20 cellular contexts compared by ENCODE assay signal in the genomic region with DNA sequence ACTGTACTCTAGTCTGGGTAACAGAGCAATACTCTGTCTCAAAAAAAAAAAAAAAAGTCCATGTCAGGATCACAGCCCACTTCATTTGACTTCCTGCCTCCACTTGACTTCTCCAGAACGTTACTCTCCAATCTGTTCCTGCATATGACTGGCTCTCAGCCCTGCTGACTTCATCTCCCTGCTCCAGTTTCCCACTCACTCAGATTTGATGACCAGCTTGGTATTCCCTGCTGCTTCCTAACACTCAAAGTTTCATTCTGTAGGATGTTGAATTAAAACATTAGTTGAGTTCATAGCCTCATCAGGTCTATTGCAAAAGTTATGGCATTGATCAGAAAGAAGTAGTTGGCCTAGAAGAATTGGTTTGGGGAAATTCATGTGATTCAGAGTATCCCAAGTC. TPM values are rescaled to one million over a fixed set of nuclear protein-coding genes. Genes with fewer than 3 reads are reported as not detected.
DNase-seq lines count a peak whose midpoint lies in the region; ATAC-seq and TF ChIP-seq lines count a peak whose summit lies in the region.
"Had no signal": no experiment of that assay in that cellular context is flagged by ENCODE, and none has a peak within 500 bp of the region (broad histone marks: within the 10 kb centered on the region; RNA-seq: fewer than 3 reads in every experiment).

No MANE protein-coding gene starts in this region.

- no peak for TF ChIP-seq EP300 in SK-N-SH (IDR thresholded peaks at IDR 0.05; ENCODE audit: borderline replicate concordance in 1 of 2, low read depth in 1 of 2, low read length in 1 of 2)

- no peak for DNase-seq in SK-N-SH
- peak; percentile 65 for DNase-seq in IMR-90
- DNase-seq in left lung: no peak
- DNase-seq in NCI-H446 treated with DMSO at 0.1 percent for 48 hours (lab: John Stamatoyannopoulos, UW): no peak
- no peak for DNase-seq in foreskin keratinocyte
- DNase-seq in stimulated activated CD4-positive, alpha-beta T cell treated with anti-CD3 and anti-CD28 coated beads, Interleukin-2, amount 100 ng/mL, for 24 hours: no peak
- DNase-seq: GF-D8, KBM-7, NCI-H1105 treated with DMSO at 0.1 percent for 48 hours, NCI-H187 treated with DMSO at 0.1 percent for 48 hours, NCI-H2171 treated with DMSO at 0.1 percent for 48 hours, NCI-H446, NCI-H82, OCI-M1, Right ventricle myocardium superior, T-cell had no signal

- H3K9ac ChIP-seq in SK-N-SH (no peak overlapping the region), IMR-90 (ENCODE audit: low read depth, low read length) (no peak overlapping the region)

- H2BK5ac ChIP-seq in IMR-90 (ENCODE audit: low read depth, low read length, poor library complexity, severe bottlenecking): peak overlapping the region; percentile 59

- H3K27me3 ChIP-seq in SK-N-SH (ENCODE audit: insufficient read depth) (no peaks in the 10 kb centered on the region), IMR-90 (ENCODE audit: control insufficient read depth, insufficient read depth, low read length) (no peaks in the 10 kb centered on the region), left lung (no peaks in the 10 kb centered on the region), foreskin keratinocyte (no peaks in the 10 kb centered on the region)

- H3K36me3 ChIP-seq in SK-N-SH (replicated peaks in 1 of 2; ENCODE audit: control insufficient read depth in 1 of 2, insufficient read depth in 2 of 2, low read length in 1 of 2) (no peaks in the 10 kb centered on the region), IMR-90 (ENCODE audit: control insufficient read depth, insufficient read depth, low read length) (no peaks in the 10 kb centered on the region), left lung (no peaks in the 10 kb centered on the region)

- no TSS peak for BruUV-seq in IMR-90 (replicated peaks; lab: Mats Ljungman, UMichigan)

- H3K18ac ChIP-seq in IMR-90 (ENCODE audit: low read depth, low read length): peak overlapping the region; percentile 76; the same call in 1 of the 2 replicates

- H3F3A ChIP-seq in SK-N-SH (replicated peaks; ENCODE audit: insufficient read depth): peaks cover 9% of the 10 kb centered on the region

- CTCF ChIA-PET in SK-N-SH (lab: Yijun Ruan, JAX) (no interaction called here), IMR-90 (lab: Yijun Ruan, JAX) (interaction anchor here (0.6 kb wide), 2 partner anchors 119 to 262 kb away, joined by 3 to 4 read pairs; no protein-coding TSS in a partner anchor)

- H2BK120ac ChIP-seq in IMR-90 (ENCODE audit: low read depth, low read length): peak overlapping the region; percentile 77; the same call in 1 of the 2 replicates

- peak overlapping the region; percentile 76; the same call in 1 of the 2 replicates for H2BK20ac ChIP-seq in IMR-90 (ENCODE audit: low read depth, low read length)

- peak overlapping the region; percentile 75; the same call in 1 of the 2 replicates for H3K4ac ChIP-seq in IMR-90 (ENCODE audit: low read depth, low read length)

- no peak overlapping the region for H3K14ac ChIP-seq in IMR-90 (replicated peaks; ENCODE audit: low read depth, low read length)

- H3K4me3 ChIP-seq in SK-N-SH (ENCODE audit: low read depth in 2 of 2, low read length in 1 of 2) (no peak overlapping the region), IMR-90 (ENCODE audit: insufficient read depth, low read depth, low read length) (no peak overlapping the region), left lung (no peak overlapping the region)
- H3K4me3 ChIP-seq: A549, SK-N-MC had no signal

- H4K8ac ChIP-seq in IMR-90 (ENCODE audit: low read depth in 2 of 2, low read length in 2 of 2): peak overlapping the region in 1 of 2 experiments; percentile 19; a peak in 2 of 4 replicates

- H3K79me2 ChIP-seq in SK-N-SH (ENCODE audit: insufficient read depth): no peaks in the 10 kb centered on the region

- peak overlapping the region; percentile 61; the same call in 1 of the 2 replicates for H4K91ac ChIP-seq in IMR-90 (ENCODE audit: insufficient read depth, low read depth, low read length)

- H3K27ac ChIP-seq in SK-N-SH (ENCODE audit: low read depth in 2 of 2, low read length in 1 of 2) (no peak overlapping the region; a peak in 1 of 4 replicates), IMR-90 (ENCODE audit: insufficient read depth, low read length) (no peak overlapping the region), left lung (no peak overlapping the region), foreskin keratinocyte (no peak overlapping the region)
- H3K27ac ChIP-seq: A549, C4-2B, SK-N-MC had no signal

- no peak for TF ChIP-seq POLR2A in IMR-90 (IDR thresholded peaks at IDR 0.05; ENCODE audit: low read depth, low read length)

- dilution Hi-C loops in IMR-90 (cut with HindIII; ENCODE audit: low sequenced_read_pairs, unreplicated experiment): no loop called here

- H3K9me2 ChIP-seq in SK-N-SH: no peaks in the 10 kb centered on the region

- H3K23ac ChIP-seq in IMR-90 (ENCODE audit: low read depth, low read length): no peak overlapping the region

- no peak overlapping the region for H3K4me2 ChIP-seq in SK-N-SH
- H3K4me2 ChIP-seq in IMR-90 (ENCODE audit: low read depth, low read length): no peak overlapping the region
- H3K4me2 ChIP-seq: A549 had no signal

- in situ Hi-C loops in IMR-90 (cut with MboI; ENCODE audit: low sequenced_read_pairs): loop anchor here (10.0 kb wide), 1 partner anchor 126 kb away; no protein-coding TSS in a partner anchor

- H3K9me1 ChIP-seq in IMR-90 (ENCODE audit: insufficient read depth, low read length): peaks cover 9% of the 10 kb centered on the region

- TF ChIP-seq RAD21 in SK-N-SH (IDR thresholded peaks at IDR 0.05; ENCODE audit: low read length) (no peak), IMR-90 (IDR thresholded peaks at IDR 0.05; ENCODE audit: low read length) (no peak)

- peak overlapping the region; percentile 63 for H2AK5ac ChIP-seq in IMR-90 (ENCODE audit: low read depth, low read length)

- POLR2A ChIA-PET in SK-N-SH (lab: Yijun Ruan, JAX): interaction anchor here (0.6 kb wide), 1 partner anchor 128 kb away, joined by 3 read pairs; no protein-coding TSS in a partner anchor
- POLR2A ChIA-PET in IMR-90 (lab: Charles Lee; ENCODE audit: unreplicated experiment): no interaction called here

- H3K56ac ChIP-seq in IMR-90 (ENCODE audit: extremely low read depth, insufficient read depth, low read length): no peak overlapping the region

- 95% methylated on average over 1 of the region's 1 CpG for WGBS in SK-N-SH (ENCODE audit: low lambda C conversion rate)
- no CpG with 5 or more reads among the region's 1 CpG for WGBS in IMR-90 (ENCODE audit: extremely low coverage in 2 of 2, insufficient read length in 1 of 2), 2 experiments

- H2AK9ac ChIP-seq in IMR-90 (replicated peaks; ENCODE audit: low read depth, low read length, poor library complexity): no peak overlapping the region

- H3K4me1 ChIP-seq in SK-N-SH (ENCODE audit: control insufficient read depth in 1 of 2, insufficient read depth in 2 of 2, low read depth in 1 of 2, low read length in 1 of 2) (no peaks in the 10 kb centered on the region; a peak in 1 of 4 replicates), IMR-90 (ENCODE audit: control insufficient read depth, insufficient read depth, low read length) (peaks cover 12% of the 10 kb centered on the region), left lung (peaks cover 0 to 28% of the 10 kb centered on the region in 2 donors), foreskin keratinocyte (peaks cover 14% of the 10 kb centered on the region)

- peak overlapping the region; percentile 77; the same call in 1 of the 2 replicates for H4K5ac ChIP-seq in IMR-90 (ENCODE audit: low read depth, low read length)

- peak overlapping the region; percentile 76; the same call in 2 of the 3 replicates for H2BK15ac ChIP-seq in IMR-90 (ENCODE audit: low read depth, low read length)

- no peaks in the 10 kb centered on the region for H3K9me3 ChIP-seq in SK-N-SH
- H3K9me3 ChIP-seq in IMR-90 (ENCODE audit: control insufficient read depth, insufficient read depth, low read length): no peaks in the 10 kb centered on the region
- no peaks in the 10 kb centered on the region for H3K9me3 ChIP-seq in left lung
- H3K9me3 ChIP-seq: A549 had no signal

- TF ChIP-seq CTCF in SK-N-SH (IDR thresholded peaks at IDR 0.05) (no peak), IMR-90 (conservative IDR thresholded peaks at IDR 0.05; ENCODE audit: low read depth, low read length) (no peak), left lung (IDR thresholded peaks at IDR 0.05) (no peak), foreskin keratinocyte (conservative IDR thresholded peaks at IDR 0.05) (no peak)

- no peak for ATAC-seq in SK-N-SH treated with all-trans-retinoic acid at 6 μM for 48 hours
- peak; percentile 15; the same call in 1 of the 2 replicates for ATAC-seq in IMR-90 (ENCODE audit: low read depth)
- ATAC-seq in left lung: peak; percentile 22
- no peak for ATAC-seq in foreskin keratinocyte
- ATAC-seq: A549, T-cell had no signal

- H4K20me1 ChIP-seq in SK-N-SH (ENCODE audit: insufficient read depth): no peaks in the 10 kb centered on the region
- H4K20me1 ChIP-seq in IMR-90 (ENCODE audit: insufficient read depth, low read length): no peaks in the 10 kb centered on the region

- H2AFZ ChIP-seq in SK-N-SH (ENCODE audit: low read depth) (0 out of 2 replicates have a peak overlapping the region, but pooled peaks have one; percentile 13), IMR-90 (replicated peaks; ENCODE audit: low read length, poor library complexity) (peak overlapping the region; percentile 39)

- intact Hi-C loops in IMR-90 (cut with micrococcal nuclease): loop anchor here (5.0 kb wide), 1 partner anchor 123 kb away; no protein-coding TSS in a partner anchor
- intact Hi-C loops in left lung (cut with DNase I): no loop called here

- H3K79me1 ChIP-seq in IMR-90 (ENCODE audit: low read depth in 1 of 2, low read length in 2 of 2): peaks cover 0 to 4% of the 10 kb centered on the region in 2 experiments; a peak in 1 of 4 replicates

TF ChIP-seq in SK-N-SH treated with all-trans-retinoic acid at 6 μM for 48 hours, 23 proteins besides CTCF, POLR2A, EP300 and RAD21 (continues in another document):
- TF ChIP-seq ZC3H10 (CRISPR knock-in tag; IDR thresholded peaks at IDR 0.05): no peak

TF ChIP-seq in IMR-90, 13 proteins besides CTCF, POLR2A, EP300 and RAD21 (continues in another document):
- TF ChIP-seq BHLHE40 (IDR thresholded peaks at IDR 0.05; ENCODE audit: low read depth, low read length) (no peak), SMC3 (IDR thresholded peaks at IDR 0.05; ENCODE audit: low read depth, low read length) (no peak), FOS (IDR thresholded peaks at IDR 0.05; ENCODE audit: low read depth, low read length) (no peak), NFE2L2 (IDR thresholded peaks at IDR 0.05; ENCODE audit: low read depth, low read length) (no peak), RFX5 (IDR thresholded peaks at IDR 0.05; ENCODE audit: low read depth, low read length) (no peak)

RNA-seq across cellular contexts. Expression of a gene that starts 52.3 kb away (rescaled TPM):
- polyA plus RNA-seq in SK-N-SH (2012; rRNA removed) (20.0 and 29.6 TPM in 2 replicates), IMR-90 (2012; rRNA removed) (70.8 and 84.2 TPM in 2 replicates), foreskin keratinocyte (10.6 and 15.7 TPM in 2 replicates)
- 31.2 and 41.5 TPM in 2 replicates for polyA plus RNA-seq in SK-N-SH (2012; cell fraction: cytosol; rRNA removed)
- polyA plus RNA-seq in SK-N-SH (2012; cell fraction: nucleus; rRNA removed): 14.0 and 31.3 TPM in 2 replicates
- total RNA-seq in IMR-90 (2012; rRNA removed) (104 and 234 TPM in 2 replicates), left lung (10 to 100 TPM; 29.0 to 42.1 TPM), foreskin keratinocyte (37.9 and 45.5 TPM in 2 replicates)
- 24.9 and 26.2 TPM in 2 replicates for polyA plus RNA-seq in IMR-90 (2012; cell fraction: cytosol; rRNA removed)
- 14.6 and 101 TPM in 2 replicates for polyA plus RNA-seq in IMR-90 (2012; cell fraction: nucleus; rRNA removed; ENCODE audit: low replicate concordance)

Comparison
In these comparisons a context has a peak if more than half of its experiments do, and no peak if none do; other contexts are left out.
1. ATAC-seq: peak in IMR-90 (single experiment) and left lung (single experiment); none in SK-N-SH treated with all-trans-retinoic acid at 6 μM for 48 hours (single experiment) and foreskin keratinocyte (single experiment).